In the genomic region with DNA sequence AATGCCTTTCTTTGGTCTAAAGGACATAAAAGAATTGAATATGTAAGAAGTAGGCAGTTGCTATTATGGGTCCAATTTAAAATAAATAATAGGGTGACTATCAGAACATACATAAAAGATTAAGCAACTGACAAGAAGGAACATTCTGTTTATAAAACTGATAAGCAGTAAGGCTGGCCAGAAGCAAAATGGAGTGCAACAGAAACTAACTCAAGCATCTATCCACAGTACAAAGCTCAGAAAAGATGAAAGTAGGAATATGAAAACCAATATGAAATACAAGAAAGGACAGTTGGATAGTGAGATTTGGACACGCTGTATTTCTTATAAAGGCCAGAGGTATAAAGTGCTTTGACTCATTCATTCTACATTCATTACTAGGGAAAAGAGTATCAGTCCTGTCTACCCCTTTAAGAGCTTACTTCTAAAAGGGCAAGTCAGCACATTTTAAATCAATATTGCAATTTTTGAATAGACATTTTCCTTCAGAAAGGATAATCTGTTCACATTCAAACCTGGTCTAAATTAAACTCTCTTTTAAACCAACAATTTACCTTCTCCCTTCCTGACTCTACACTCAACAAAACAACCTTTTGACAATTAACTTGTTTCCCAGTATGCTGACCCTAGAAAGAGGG, we compare ENCODE assay signal across 1 cellular context.
A peak's percentile ranks its signal among the peaks of the same experiment; 100 is the strongest.
TF ChIP-seq lines count a peak whose summit lies in the region.

No MANE protein-coding gene starts in this region.

TF ChIP-seq in K562, 482 proteins besides CTCF, POLR2A, EP300 and RAD21:
- TF ChIP-seq MAFK (IDR thresholded peaks at IDR 0.05; ENCODE audit: low read length) (peak; percentile 75), GABPA (tag; conservative IDR thresholded peaks at IDR 0.05; ENCODE audit: low read depth) (no peak), FOXP1 (CRISPR knock-in tag; IDR thresholded peaks at IDR 0.05) (no peak), NFIC (IDR thresholded peaks at IDR 0.05) (no peak), MAFF (IDR thresholded peaks at IDR 0.05; ENCODE audit: low read length) (peak; percentile 84), POLR2G (IDR thresholded peaks at IDR 0.05; ENCODE audit: low read depth, low read length) (no peak), ESRRB (CRISPR knock-in tag; IDR thresholded peaks at IDR 0.05; ENCODE audit: borderline replicate concordance) (no peak), ZBTB17 (CRISPR knock-in tag; IDR thresholded peaks at IDR 0.05) (no peak), MCM5 (IDR thresholded peaks at IDR 0.05; ENCODE audit: low read depth) (no peak), ZNF253 (CRISPR knock-in tag; conservative IDR thresholded peaks at IDR 0.05) (no peak), CHD1 (IDR thresholded peaks at IDR 0.05; ENCODE audit: low read length) (no peak), MIER1 (IDR thresholded peaks at IDR 0.05; ENCODE audit: low read depth) (no peak), MCM7 (IDR thresholded peaks at IDR 0.05) (no peak), MAFG (tag; conservative IDR thresholded peaks at IDR 0.05) (peak; percentile 89), C11orf30 (IDR thresholded peaks at IDR 0.05; ENCODE audit: low read depth) (peak; percentile 89), ZNF174 (CRISPR knock-in tag; IDR thresholded peaks at IDR 0.05) (no peak), ZNF316 (IDR thresholded peaks at IDR 0.05) (peak; percentile 95)
- TF ChIP-seq, protein P1, sequence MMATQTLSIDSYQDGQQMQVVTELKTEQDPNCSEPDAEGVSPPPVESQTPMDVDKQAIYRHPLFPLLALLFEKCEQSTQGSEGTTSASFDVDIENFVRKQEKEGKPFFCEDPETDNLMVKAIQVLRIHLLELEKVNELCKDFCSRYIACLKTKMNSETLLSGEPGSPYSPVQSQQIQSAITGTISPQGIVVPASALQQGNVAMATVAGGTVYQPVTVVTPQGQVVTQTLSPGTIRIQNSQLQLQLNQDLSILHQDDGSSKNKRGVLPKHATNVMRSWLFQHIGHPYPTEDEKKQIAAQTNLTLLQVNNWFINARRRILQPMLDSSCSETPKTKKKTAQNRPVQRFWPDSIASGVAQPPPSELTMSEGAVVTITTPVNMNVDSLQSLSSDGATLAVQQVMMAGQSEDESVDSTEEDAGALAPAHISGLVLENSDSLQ (IDR thresholded peaks at IDR 0.05) = no peak
